13 cellular contexts compared by ENCODE assay signal in genomic region chr6:7933794-7934193, GRCh38. TPM values are rescaled to one million over a fixed set of nuclear protein-coding genes. Genes with fewer than 3 reads are reported as not detected.
DNase-seq lines count a peak whose midpoint lies in the region; ATAC-seq lines count a peak whose summit lies in the region.
"Had no signal": no experiment of that assay in that cellular context is flagged by ENCODE, and none has a peak within 500 bp of the region (broad histone marks: within the 10 kb centered on the region; RNA-seq: fewer than 3 reads in every experiment).

No MANE protein-coding gene starts in this region.

- H3K4me1 Mint-ChIP-seq in central memory CD8-positive, alpha-beta T cell, result no peaks in the 10 kb centered on the region
- H3K4me1 Mint-ChIP-seq in stimulated activated naive CD8-positive, alpha-beta T cell treated with anti-CD3 and anti-CD28 coated beads, Interleukin-15, amount 100 ng/mL, for 72 hours, result no peaks in the 10 kb centered on the region
- H3K4me1 Mint-ChIP-seq: neural crest cell had no signal

- H3K9me3 Mint-ChIP-seq in central memory CD8-positive, alpha-beta T cell, result no peaks in the 10 kb centered on the region
- no peaks in the 10 kb centered on the region for H3K9me3 Mint-ChIP-seq in stimulated activated naive CD8-positive, alpha-beta T cell treated with anti-CD3 and anti-CD28 coated beads, Interleukin-15, amount 100 ng/mL, for 72 hours
- H3K9me3 Mint-ChIP-seq: T-helper 1 cell treated with Interleukin-12 subunit alpha and Interleukin-12 subunit beta and Interleukin-4 antibody, amounts not matched to agents 30 μg/mL and 1 μg/mL, for 36 hours had no signal

- no peaks in the 10 kb centered on the region for H3K36me3 Mint-ChIP-seq in central memory CD8-positive, alpha-beta T cell (ENCODE audit: insufficient read depth)

- H3K4me3 Mint-ChIP-seq in central memory CD8-positive, alpha-beta T cell, result no peak overlapping the region
- H3K4me3 Mint-ChIP-seq in stimulated activated naive CD8-positive, alpha-beta T cell treated with anti-CD3 and anti-CD28 coated beads, Interleukin-15, amount 100 ng/mL, for 72 hours, result no peak overlapping the region
- H3K4me3 Mint-ChIP-seq: neural crest cell; T-helper 1 cell treated with Interleukin-12 subunit alpha and Interleukin-12 subunit beta and Interleukin-4 antibody, amounts not matched to agents 30 μg/mL and 1 μg/mL, for 36 hours had no signal

- no peak for DNase-seq in central memory CD8-positive, alpha-beta T cell (ENCODE audit: low spot score in 2 of 2)
- no peak for DNase-seq in left lobe of liver (ENCODE audit: low spot score)
- DNase-seq in Right ventricle myocardium inferior (ENCODE audit: missing footprints), result no peak
- no peak for DNase-seq in stimulated activated naive CD4-positive, alpha-beta T cell (lab: John Stamatoyannopoulos, UW)
- no peak for DNase-seq in stimulated activated naive CD8-positive, alpha-beta T cell treated with anti-CD3 and anti-CD28 coated beads, Interleukin-15, amount 100 ng/mL, for 72 hours
- DNase-seq: activated CD8-positive, alpha-beta memory T cell treated with anti-CD3 and anti-CD28 coated beads, Interleukin-2, amount 50 U/mL, for 4 hours; GM23248; NCI-H524 treated with DMSO at 0.1 percent for 48 hours had no signal

- intact Hi-C loops in Right ventricle myocardium inferior (cut with DNase I), result no loop called here

- ATAC-seq in GM18868 (IDR thresholded peaks at IDR 0.05; ENCODE audit: unreplicated experiment) (peak; percentile 100), GM21576 (IDR thresholded peaks at IDR 0.05; ENCODE audit: unreplicated experiment) (peak; percentile 97), HG03135 (IDR thresholded peaks at IDR 0.05; ENCODE audit: unreplicated experiment) (peak; percentile 93), left lobe of liver (no peak), Right ventricle myocardium inferior (no peak)
- no peak for ATAC-seq in central memory CD8-positive, alpha-beta T cell (replicated peaks; ENCODE audit: extremely low read depth, poor library complexity, severe bottlenecking)
- ATAC-seq in stimulated activated naive CD8-positive, alpha-beta T cell treated with anti-CD3 and anti-CD28 coated beads, Interleukin-15, amount 100 ng/mL, for 72 hours, result no peak

- H3K27me3 Mint-ChIP-seq in central memory CD8-positive, alpha-beta T cell, result peaks cover 12% of the 10 kb centered on the region
- H3K27me3 Mint-ChIP-seq in stimulated activated naive CD8-positive, alpha-beta T cell treated with anti-CD3 and anti-CD28 coated beads, Interleukin-15, amount 100 ng/mL, for 72 hours, result peaks cover 24% of the 10 kb centered on the region

- peak overlapping the region; percentile 27 for H3K27ac Mint-ChIP-seq in central memory CD8-positive, alpha-beta T cell (ENCODE audit: low read depth)
- no peak overlapping the region for H3K27ac Mint-ChIP-seq in stimulated activated naive CD8-positive, alpha-beta T cell treated with anti-CD3 and anti-CD28 coated beads, Interleukin-15, amount 100 ng/mL, for 72 hours
- H3K27ac Mint-ChIP-seq: T-helper 1 cell treated with Interleukin-12 subunit alpha and Interleukin-12 subunit beta and Interleukin-4 antibody, amounts not matched to agents 30 μg/mL and 1 μg/mL, for 36 hours had no signal

RNA-seq across cellular contexts. Expression of gene TXNDC5, which starts 23.2 kb away (rescaled TPM):
- 121 TPM for total RNA-seq in left lobe of liver
- 42.0 TPM for total RNA-seq in Right ventricle myocardium inferior

Comparison
In these comparisons a context has a peak if more than half of its experiments do, and no peak if none do; other contexts are left out.
1. ATAC-seq: peak in GM18868 (single experiment), GM21576 (single experiment) and HG03135 (single experiment); none in central memory CD8-positive, alpha-beta T cell (single experiment), left lobe of liver (single experiment), Right ventricle myocardium inferior (single experiment) and stimulated activated naive CD8-positive, alpha-beta T cell treated with anti-CD3 and anti-CD28 coated beads, Interleukin-15, amount 100 ng/mL, for 72 hours (single experiment).